ENCODE assay signal across 8 cellular contexts in the genomic region with DNA sequence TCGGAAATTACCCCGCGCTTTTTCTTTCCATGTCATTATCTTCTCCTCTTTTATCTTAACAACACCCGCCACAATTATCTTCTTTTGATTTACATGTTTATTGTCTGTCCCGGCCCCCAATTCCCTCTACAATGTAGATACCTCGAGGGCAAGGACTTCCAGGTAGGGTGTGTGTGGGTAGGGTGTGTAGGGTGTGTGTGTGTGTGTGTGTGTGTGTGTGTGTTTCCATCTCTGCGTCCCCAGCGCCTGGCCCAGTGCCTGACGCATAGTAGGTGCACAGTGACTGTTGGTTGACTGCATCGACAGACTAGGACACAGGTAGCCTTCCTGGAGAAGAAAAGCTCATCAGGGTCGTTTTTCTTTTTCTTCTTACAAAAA.
A peak's percentile ranks its signal among the peaks of the same experiment; 100 is the strongest.
DNase-seq lines count a peak whose midpoint lies in the region; ATAC-seq and TF ChIP-seq lines count a peak whose summit lies in the region.

No MANE protein-coding gene starts in this region.

- H3K9me1 ChIP-seq in IMR-90 (ENCODE audit: insufficient read depth, low read length) = no peaks in the 10 kb centered on the region

- H3K27me3 ChIP-seq in IMR-90 (ENCODE audit: control insufficient read depth, insufficient read depth, low read length) = peaks cover 25% of the 10 kb centered on the region
- H3K27me3 ChIP-seq in body of pancreas = no peaks in the 10 kb centered on the region
- H3K27me3 ChIP-seq in layer of hippocampus (ENCODE audit: control insufficient read depth, insufficient read depth, low read length) = no peaks in the 10 kb centered on the region
- H3K27me3 ChIP-seq in subcutaneous abdominal adipose tissue (ENCODE audit: control insufficient read depth in 5 of 5, insufficient read depth in 4 of 5, low read length in 5 of 5) = no peaks in the 10 kb centered on the region

- H3K9ac ChIP-seq in IMR-90 (ENCODE audit: low read depth, low read length) (no peak overlapping the region), subcutaneous abdominal adipose tissue (ENCODE audit: low read length in 5 of 5) (peak overlapping the region in 3 of 5 donors; percentile 39 to 63 (median 59))

- no peak overlapping the region for H3K27ac ChIP-seq in IMR-90 (ENCODE audit: insufficient read depth, low read length)
- peak overlapping the region in 3 of 4 donors; percentile 67 to 82 (median 78) for H3K27ac ChIP-seq in body of pancreas
- peak overlapping the region; percentile 78 for H3K27ac ChIP-seq in layer of hippocampus (ENCODE audit: low read depth, low read length)
- H3K27ac ChIP-seq in subcutaneous abdominal adipose tissue (ENCODE audit: low read depth, low read length) = no peak overlapping the region

- in situ Hi-C loops in IMR-90 (cut with MboI; ENCODE audit: low sequenced_read_pairs) = no loop called here

- H3K79me1 ChIP-seq in IMR-90 (ENCODE audit: low read depth in 1 of 2, low read length in 2 of 2) = no peaks in the 10 kb centered on the region

- no peak overlapping the region for H4K5ac ChIP-seq in IMR-90 (ENCODE audit: low read depth, low read length)

- dilution Hi-C loops in IMR-90 (cut with HindIII; ENCODE audit: low sequenced_read_pairs, unreplicated experiment) = no loop called here

- no peak overlapping the region for H3K56ac ChIP-seq in IMR-90 (ENCODE audit: extremely low read depth, insufficient read depth, low read length)

- no peaks in the 10 kb centered on the region for H4K20me1 ChIP-seq in IMR-90 (ENCODE audit: insufficient read depth, low read length)

- no peak overlapping the region for H3K4ac ChIP-seq in IMR-90 (ENCODE audit: low read depth, low read length)

- H3K4me2 ChIP-seq in IMR-90 (ENCODE audit: low read depth, low read length) = peak overlapping the region; percentile 74; the same call in 1 of the 2 replicates

- POLR2A ChIA-PET in IMR-90 (lab: Charles Lee; ENCODE audit: unreplicated experiment) = no interaction called here

- peak overlapping the region; percentile 49 for H2AFZ ChIP-seq in IMR-90 (replicated peaks; ENCODE audit: low read length, poor library complexity)

- no peak for TF ChIP-seq POLR2A in IMR-90 (IDR thresholded peaks at IDR 0.05; ENCODE audit: low read depth, low read length)
- TF ChIP-seq POLR2A in body of pancreas (IDR thresholded peaks at IDR 0.05) = no peak

- no CpG with 5 or more reads among the region's 11 CpGs for WGBS in IMR-90 (ENCODE audit: extremely low coverage in 2 of 2, insufficient read length in 1 of 2), 2 experiments
- WGBS in body of pancreas, 2 donors = 28 to 29% methylated on average over 11 of the region's 11 CpGs

- H2BK5ac ChIP-seq in IMR-90 (ENCODE audit: low read depth, low read length, poor library complexity, severe bottlenecking) = no peak overlapping the region

- no peak overlapping the region for H2AK9ac ChIP-seq in IMR-90 (replicated peaks; ENCODE audit: low read depth, low read length, poor library complexity)

- no peaks in the 10 kb centered on the region for H3K36me3 ChIP-seq in IMR-90 (ENCODE audit: control insufficient read depth, insufficient read depth, low read length)
- H3K36me3 ChIP-seq in body of pancreas (replicated peaks in 1 of 2; ENCODE audit: insufficient read depth in 1 of 2, low read depth in 2 of 2) = no peaks in the 10 kb centered on the region
- H3K36me3 ChIP-seq in subcutaneous abdominal adipose tissue (ENCODE audit: control insufficient read depth in 5 of 5, insufficient read depth in 5 of 5, low read length in 5 of 5) = no peaks in the 10 kb centered on the region

- CTCF ChIA-PET in IMR-90 (lab: Yijun Ruan, JAX) = no interaction called here

- no peak overlapping the region for H4K8ac ChIP-seq in IMR-90 (ENCODE audit: low read depth in 2 of 2, low read length in 2 of 2)

- peak overlapping the region; percentile 63; the same call in 1 of the 2 replicates for H3K4me3 ChIP-seq in IMR-90 (ENCODE audit: insufficient read depth, low read depth, low read length)
- H3K4me3 ChIP-seq in body of pancreas = peak overlapping the region in 1 of 2 donors; percentile 44
- peak overlapping the region; percentile 64 to 84 (median 71) for H3K4me3 ChIP-seq in subcutaneous abdominal adipose tissue (ENCODE audit: low read depth in 1 of 5, low read length in 5 of 5)

- H3K23ac ChIP-seq in IMR-90 (ENCODE audit: low read depth, low read length) = no peak overlapping the region

- ATAC-seq in IMR-90 (ENCODE audit: low read depth) (no peak), body of pancreas (no peak), HG03159 (IDR thresholded peaks at IDR 0.05; ENCODE audit: unreplicated experiment) (no peak)

- H3K14ac ChIP-seq in IMR-90 (replicated peaks; ENCODE audit: low read depth, low read length) = no peak overlapping the region

- intact Hi-C loops in IMR-90 (cut with micrococcal nuclease) (no loop called here), body of pancreas (cut with DNase I) (no loop called here)

- no peak overlapping the region for H2BK120ac ChIP-seq in IMR-90 (ENCODE audit: low read depth, low read length)

- no peak overlapping the region for H2BK20ac ChIP-seq in IMR-90 (ENCODE audit: low read depth, low read length)

- TF ChIP-seq CTCF in IMR-90 (conservative IDR thresholded peaks at IDR 0.05; ENCODE audit: low read depth, low read length) = no peak
- TF ChIP-seq CTCF in body of pancreas (IDR thresholded peaks at IDR 0.05) = no peak

- no peak overlapping the region for H3K18ac ChIP-seq in IMR-90 (ENCODE audit: low read depth, low read length)

- no peaks in the 10 kb centered on the region for H3K9me3 ChIP-seq in IMR-90 (ENCODE audit: control insufficient read depth, insufficient read depth, low read length)
- no peaks in the 10 kb centered on the region for H3K9me3 ChIP-seq in body of pancreas
- no peaks in the 10 kb centered on the region for H3K9me3 ChIP-seq in subcutaneous abdominal adipose tissue (ENCODE audit: control insufficient read depth in 5 of 5, low read length in 5 of 5)

- TF ChIP-seq RAD21 in IMR-90 (IDR thresholded peaks at IDR 0.05; ENCODE audit: low read length) = no peak

- no peak overlapping the region for H4K91ac ChIP-seq in IMR-90 (ENCODE audit: insufficient read depth, low read depth, low read length)

- no peak for DNase-seq in IMR-90
- DNase-seq in body of pancreas = no peak
- DNase-seq in NAMALWA (ENCODE audit: low spot score) = no peak
- DNase-seq in NCI-H1930 (lab: John Stamatoyannopoulos, UW) = no peak
- no peak for DNase-seq in globus pallidus (ENCODE audit: low spot score)

- no TSS peak for BruUV-seq in IMR-90 (replicated peaks; lab: Mats Ljungman, UMichigan)

- H2AK5ac ChIP-seq in IMR-90 (ENCODE audit: low read depth, low read length) = no peak overlapping the region

- H2BK15ac ChIP-seq in IMR-90 (ENCODE audit: low read depth, low read length) = no peak overlapping the region

- H3K4me1 ChIP-seq in IMR-90 (ENCODE audit: control insufficient read depth, insufficient read depth, low read length) = no peaks in the 10 kb centered on the region
- peaks cover 28% of the 10 kb centered on the region for H3K4me1 ChIP-seq in body of pancreas
- H3K4me1 ChIP-seq in subcutaneous abdominal adipose tissue (ENCODE audit: control insufficient read depth in 5 of 5, insufficient read depth in 5 of 5, low read length in 5 of 5) = peaks cover 12 to 48% (median 39%) of the 10 kb centered on the region in 5 donors

TF ChIP-seq in IMR-90, 13 proteins besides CTCF, POLR2A, EP300 and RAD21:
- TF ChIP-seq RFX5 (IDR thresholded peaks at IDR 0.05; ENCODE audit: low read depth, low read length) = no peak
- no peak for TF ChIP-seq SMC3 (IDR thresholded peaks at IDR 0.05; ENCODE audit: low read depth, low read length)
- TF ChIP-seq CHD1 (IDR thresholded peaks at IDR 0.05; ENCODE audit: low read depth, low read length) = no peak
- TF ChIP-seq, protein P1, sequence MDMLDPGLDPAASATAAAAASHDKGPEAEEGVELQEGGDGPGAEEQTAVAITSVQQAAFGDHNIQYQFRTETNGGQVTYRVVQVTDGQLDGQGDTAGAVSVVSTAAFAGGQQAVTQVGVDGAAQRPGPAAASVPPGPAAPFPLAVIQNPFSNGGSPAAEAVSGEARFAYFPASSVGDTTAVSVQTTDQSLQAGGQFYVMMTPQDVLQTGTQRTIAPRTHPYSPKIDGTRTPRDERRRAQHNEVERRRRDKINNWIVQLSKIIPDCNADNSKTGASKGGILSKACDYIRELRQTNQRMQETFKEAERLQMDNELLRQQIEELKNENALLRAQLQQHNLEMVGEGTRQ (IDR thresholded peaks at IDR 0.05; ENCODE audit: low read depth, low read length) = no peak
- TF ChIP-seq, protein P2, sequence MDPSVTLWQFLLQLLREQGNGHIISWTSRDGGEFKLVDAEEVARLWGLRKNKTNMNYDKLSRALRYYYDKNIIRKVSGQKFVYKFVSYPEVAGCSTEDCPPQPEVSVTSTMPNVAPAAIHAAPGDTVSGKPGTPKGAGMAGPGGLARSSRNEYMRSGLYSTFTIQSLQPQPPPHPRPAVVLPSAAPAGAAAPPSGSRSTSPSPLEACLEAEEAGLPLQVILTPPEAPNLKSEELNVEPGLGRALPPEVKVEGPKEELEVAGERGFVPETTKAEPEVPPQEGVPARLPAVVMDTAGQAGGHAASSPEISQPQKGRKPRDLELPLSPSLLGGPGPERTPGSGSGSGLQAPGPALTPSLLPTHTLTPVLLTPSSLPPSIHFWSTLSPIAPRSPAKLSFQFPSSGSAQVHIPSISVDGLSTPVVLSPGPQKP (IDR thresholded peaks at IDR 0.05; ENCODE audit: borderline replicate concordance, low read depth, low read length) = no peak
- TF ChIP-seq CEBPB (IDR thresholded peaks at IDR 0.05; ENCODE audit: low read depth, low read length) = no peak
- TF ChIP-seq MAZ (IDR thresholded peaks at IDR 0.05; ENCODE audit: borderline replicate concordance, low read depth, low read length) = no peak
- no peak for TF ChIP-seq NFE2L2 (IDR thresholded peaks at IDR 0.05; ENCODE audit: low read depth, low read length)
- TF ChIP-seq FOS (IDR thresholded peaks at IDR 0.05; ENCODE audit: low read depth, low read length) = no peak
- TF ChIP-seq RCOR1 (IDR thresholded peaks at IDR 0.05; ENCODE audit: insufficient replicate concordance, low read length) = no peak
- TF ChIP-seq MAFK (IDR thresholded peaks at IDR 0.05; ENCODE audit: low read depth, low read length) = no peak
- no peak for TF ChIP-seq MXI1 (IDR thresholded peaks at IDR 0.05; ENCODE audit: borderline replicate concordance, low read depth, low read length)
- no peak for TF ChIP-seq BHLHE40 (IDR thresholded peaks at IDR 0.05; ENCODE audit: low read depth, low read length)
TF ChIP-seq in IMR-90: peak in this region for 0.

Comparison
In these comparisons a context has a peak if more than half of its experiments do, and no peak if none do; other contexts are left out.
1. H3K27ac ChIP-seq: peak in body of pancreas (3 of 4) and layer of hippocampus (single experiment); none in IMR-90 (single experiment) and subcutaneous abdominal adipose tissue (single experiment).